9 cellular contexts compared by ENCODE assay signal in genomic region chr17:4968166-4968915, GRCh38. TPM values are rescaled to one million over a fixed set of nuclear protein-coding genes. Genes with fewer than 3 reads are reported as not detected.
DNase-seq lines count a peak whose midpoint lies in the region; ATAC-seq and TF ChIP-seq lines count a peak whose summit lies in the region.
"Had no signal": no experiment of that assay in that cellular context is flagged by ENCODE, and none has a peak within 500 bp of the region (broad histone marks: within the 10 kb centered on the region; RNA-seq: fewer than 3 reads in every experiment).

No MANE protein-coding gene starts in this region.

- H3K27ac ChIP-seq in H9 (ENCODE audit: insufficient read length, low read depth, low read length) (no peak overlapping the region), endodermal cell (ENCODE audit: low read depth, low read length) (peak overlapping the region; percentile 95)
- H3K27ac ChIP-seq in naive thymus-derived CD4-positive, alpha-beta T cell (ENCODE audit: low read depth, low read length): peak overlapping the region; percentile 79

- no peak overlapping the region for H2AK5ac ChIP-seq in H9 (ENCODE audit: insufficient read length, low read length)

- peaks cover 23% of the 10 kb centered on the region for H3K23me2 ChIP-seq in H9 (ENCODE audit: insufficient read length, low read depth, low read length, poor library complexity, severe bottlenecking)

- H3K36me3 Mint-ChIP-seq in H9 (ENCODE audit: insufficient read depth in 1 of 3, low read depth in 3 of 3): peaks cover 33 to 45% (median 44%) of the 10 kb centered on the region in 3 experiments
- peaks cover 29% of the 10 kb centered on the region for H3K36me3 Mint-ChIP-seq in endodermal cell (ENCODE audit: low read depth)
- H3K36me3 Mint-ChIP-seq in naive thymus-derived CD4-positive, alpha-beta T cell: peaks cover 3 to 36% (median 9%) of the 10 kb centered on the region in 5 donors

- no peak overlapping the region for H2BK12ac ChIP-seq in H9 (ENCODE audit: insufficient read length, low read depth, low read length)

- peak overlapping the region; percentile 69 for H3K9ac ChIP-seq in H9 (ENCODE audit: extremely low read depth, insufficient read length, low read length)
- peak overlapping the region; percentile 79 for H3K9ac ChIP-seq in endodermal cell (ENCODE audit: extremely low read depth, low read length, poor library complexity, severe bottlenecking)

- no peaks in the 10 kb centered on the region for H3K27me3 ChIP-seq in H9 (ENCODE audit: insufficient read depth, low read length)
- H3K27me3 ChIP-seq in endodermal cell (ENCODE audit: control insufficient read depth, insufficient read depth, low read length, poor library complexity, severe bottlenecking): no peaks in the 10 kb centered on the region
- H3K27me3 ChIP-seq in naive thymus-derived CD4-positive, alpha-beta T cell (ENCODE audit: control insufficient read depth in 2 of 2, insufficient read depth in 2 of 2, low read length in 2 of 2): no peaks in the 10 kb centered on the region

- H4K8ac ChIP-seq in H9 (replicated peaks; ENCODE audit: insufficient read length, low read depth, low read length): no peak overlapping the region

- no peak overlapping the region for H2BK120ac ChIP-seq in H9 (ENCODE audit: low read depth, low read length, poor library complexity, severe bottlenecking)

- H2BK15ac ChIP-seq in H9 (ENCODE audit: low read depth, low read length): no peak overlapping the region

- H4K20me1 ChIP-seq in H9 (ENCODE audit: control insufficient read depth, insufficient read depth, insufficient read length): no peaks in the 10 kb centered on the region

- H3K27me3 Mint-ChIP-seq in H9 (ENCODE audit: low read depth) (peaks cover 6% of the 10 kb centered on the region), endodermal cell (ENCODE audit: insufficient read depth) (peaks cover 5% of the 10 kb centered on the region)
- no peaks in the 10 kb centered on the region for H3K27me3 Mint-ChIP-seq in naive thymus-derived CD4-positive, alpha-beta T cell

- peaks cover 46% of the 10 kb centered on the region for H3K36me3 ChIP-seq in endodermal cell (ENCODE audit: control insufficient read depth, insufficient read depth, low read length)
- peaks cover 0 to 41% (median 5%) of the 10 kb centered on the region in 3 experiments for H3K36me3 ChIP-seq in naive thymus-derived CD4-positive, alpha-beta T cell (ENCODE audit: control insufficient read depth in 2 of 3, insufficient read depth in 3 of 3, low read length in 3 of 3)

- CTCF ChIA-PET in naive thymus-derived CD4-positive, alpha-beta T cell (lab: Charles Lee): interaction anchor here (0.9 to 3.1 kb wide), 8 partner anchors 13 to 178 kb away, joined by 3 to 13 read pairs (median 6); partner anchors contain the start of genes PFN1, RNF167 and SLC25A11

- H3K4me1 Mint-ChIP-seq in H9: peaks cover 33 to 35% of the 10 kb centered on the region in 2 experiments
- peaks cover 28% of the 10 kb centered on the region for H3K4me1 Mint-ChIP-seq in endodermal cell
- H3K4me1 Mint-ChIP-seq in naive thymus-derived CD4-positive, alpha-beta T cell: peaks cover 15 to 30% (median 21%) of the 10 kb centered on the region in 7 donors

- H3K79me2 ChIP-seq in H9 (ENCODE audit: insufficient read depth, low read length): peaks cover 2% of the 10 kb centered on the region; the same call in 1 of the 2 replicates

- H2AFZ ChIP-seq in H9 (ENCODE audit: low read length): no peak overlapping the region

- H3K4me2 ChIP-seq in H9 (ENCODE audit: insufficient read depth, insufficient read length, low read length): peak overlapping the region; percentile 77

- H3K56ac ChIP-seq in H9 (ENCODE audit: insufficient read length, low read depth, low read length): no peak overlapping the region

- H3K4me1 ChIP-seq in H9 (ENCODE audit: insufficient read depth, low read length) (peaks cover 10% of the 10 kb centered on the region; the same call in 1 of the 2 replicates), endodermal cell (ENCODE audit: control insufficient read depth, insufficient read depth, low read length) (peaks cover 6% of the 10 kb centered on the region)
- peaks cover 17 to 22% of the 10 kb centered on the region in 2 donors for H3K4me1 ChIP-seq in naive thymus-derived CD4-positive, alpha-beta T cell (ENCODE audit: control insufficient read depth in 2 of 2, insufficient read depth in 2 of 2, low read length in 2 of 2)

- TF ChIP-seq CTCF in H9 (conservative IDR thresholded peaks at IDR 0.05) (no peak), endodermal cell (conservative IDR thresholded peaks at IDR 0.05) (no peak)

- POLR2A ChIA-PET in naive thymus-derived CD4-positive, alpha-beta T cell (lab: Charles Lee): interaction anchor here (0.7 to 10.3 kb wide), 17 partner anchors 11 to 258 kb away, joined by 3 to 278 read pairs (median 7); partner anchors contain the start of genes ARRB2, C17orf107, CAMTA2 and ENO3

- H3K9me3 ChIP-seq in H9 (ENCODE audit: control insufficient read depth, low read depth, low read length) (no peaks in the 10 kb centered on the region), endodermal cell (ENCODE audit: control insufficient read depth, low read length) (peaks cover 5% of the 10 kb centered on the region)
- H3K9me3 ChIP-seq in naive thymus-derived CD4-positive, alpha-beta T cell (ENCODE audit: control insufficient read depth in 2 of 3, low read length in 3 of 3): no peaks in the 10 kb centered on the region

- H3K4me3 Mint-ChIP-seq in H9 (no peak overlapping the region), endodermal cell (no peak overlapping the region)
- no peak overlapping the region for H3K4me3 Mint-ChIP-seq in naive thymus-derived CD4-positive, alpha-beta T cell
- H3K4me3 Mint-ChIP-seq: mesothelial cell of epicardium had no signal

- peak; percentile 43 for DNase-seq in Ammon's horn (ENCODE audit: low spot score)
- DNase-seq in H9: peak; percentile 91
- peak in 4 of 5 experiments; percentile 9 to 57 (median 24) for DNase-seq in T-helper 2 cell
- peak; percentile 83 for DNase-seq in endodermal cell
- DNase-seq in naive thymus-derived CD4-positive, alpha-beta T cell: peak in 4 of 9 donors; percentile 36 to 48 (median 44)
- DNase-seq in NCI-H2196 (lab: John Stamatoyannopoulos, UW; ENCODE audit: unreplicated experiment): no peak

- H2BK20ac ChIP-seq in H9 (ENCODE audit: low read depth, low read length, poor library complexity, severe bottlenecking): no peak overlapping the region

- no CpG with 5 or more reads among the region's 41 CpGs for WGBS in H9 (ENCODE audit: extremely low coverage, insufficient read length, low lambda C conversion rate)
- WGBS in endodermal cell (ENCODE audit: insufficient coverage in 1 of 2, insufficient read length in 1 of 2), 2 experiments: 3 to 11% methylated on average over 22 to 41 of the region's 41 CpGs

- no peak overlapping the region for H3T11ph ChIP-seq in H9 (ENCODE audit: low read length)

- intact Hi-C loops in naive thymus-derived CD4-positive, alpha-beta T cell (cut with micrococcal nuclease): loop anchor here (5.0 kb wide), 2 partner anchors 144 to 601 kb away; partner anchors contain the start of genes UBE2G1 (in 1 of the 2) and ZNF232 (in 1 of the 2)

- ATAC-seq in naive thymus-derived CD4-positive, alpha-beta T cell: no peak
- no peak for ATAC-seq in HG02610 (IDR thresholded peaks at IDR 0.05; ENCODE audit: unreplicated experiment)
- no peak for ATAC-seq in GM18858 (IDR thresholded peaks at IDR 0.05; ENCODE audit: unreplicated experiment)

- peaks cover 2% of the 10 kb centered on the region for H3K79me1 ChIP-seq in H9 (ENCODE audit: insufficient read depth, low read depth, low read length, poor library complexity, severe bottlenecking)

- no peak overlapping the region for H2BK5ac ChIP-seq in H9 (ENCODE audit: insufficient read length, low read length)

- H3K27ac Mint-ChIP-seq in H9: peak overlapping the region in 1 of 3 experiments; percentile 23; a peak in 2 of 7 replicates
- H3K27ac Mint-ChIP-seq in endodermal cell: no peak overlapping the region
- no peak overlapping the region for H3K27ac Mint-ChIP-seq in naive thymus-derived CD4-positive, alpha-beta T cell
- H3K27ac Mint-ChIP-seq: mesothelial cell of epicardium had no signal

- peak overlapping the region; percentile 40 for H4K5ac ChIP-seq in H9 (ENCODE audit: insufficient read length, low read depth, low read length)

- H3K4ac ChIP-seq in H9 (ENCODE audit: low read depth, low read length): no peak overlapping the region

- H3K9me3 Mint-ChIP-seq in H9 (peaks cover 5 to 21% of the 10 kb centered on the region in 2 experiments; a peak in 4 of 5 replicates), endodermal cell (peaks cover 12% of the 10 kb centered on the region)
- H3K9me3 Mint-ChIP-seq in naive thymus-derived CD4-positive, alpha-beta T cell: peaks cover 0 to 2% (median 0%) of the 10 kb centered on the region in 11 donors
- H3K9me3 Mint-ChIP-seq: mesothelial cell of epicardium had no signal

- H3K14ac ChIP-seq in H9 (ENCODE audit: insufficient read depth, low read length): peak overlapping the region; percentile 94

- no peak overlapping the region for H4K91ac ChIP-seq in H9 (ENCODE audit: insufficient read length, low read depth, low read length)

- H3K4me3 ChIP-seq in endodermal cell (ENCODE audit: low read length): peak overlapping the region; percentile 90
- peak overlapping the region; percentile 93 for H3K4me3 ChIP-seq in naive thymus-derived CD4-positive, alpha-beta T cell (ENCODE audit: low read length)

- H3K23ac ChIP-seq in H9 (ENCODE audit: insufficient read length, low read depth, low read length): no peak overlapping the region

- peak overlapping the region; percentile 77 for H3K18ac ChIP-seq in H9 (ENCODE audit: insufficient read length, low read depth, low read length)

RNA-seq across cellular contexts. Expression of gene SPAG7, which starts 0.7 kb away (rescaled TPM):
- 102 and 105 TPM in 2 replicates for total RNA-seq in H9 (2021)
- total RNA-seq in endodermal cell: 10 to 100 TPM; 81.1 to 84.4 TPM
- polyA plus RNA-seq in endodermal cell (2013, experiment 1 of 2): 92.8 TPM
- polyA plus RNA-seq in endodermal cell (2013, experiment 2 of 2): 92.8 TPM
- 10 to 100 TPM; 41.6 to 59.6 (median 42.6) TPM for total RNA-seq in naive thymus-derived CD4-positive, alpha-beta T cell
- 100 to 1,000 TPM in 1 of 2 donors, 10 to 100 TPM in 1; 96.9 to 119 TPM for polyA plus RNA-seq in naive thymus-derived CD4-positive, alpha-beta T cell

RNA-seq across cellular contexts. Expression of gene ENO3, which starts 17.4 kb away (rescaled TPM):
- total RNA-seq in H9 (2021) (20.7 and 25.4 TPM in 2 replicates), endodermal cell (10 to 100 TPM; 34.1 to 53.6 TPM)
- polyA plus RNA-seq in endodermal cell (2013, experiment 1 of 2): 57.3 TPM
- polyA plus RNA-seq in endodermal cell (2013, experiment 2 of 2): 57.5 TPM
- total RNA-seq in naive thymus-derived CD4-positive, alpha-beta T cell: 10 to 100 TPM; 21.5 to 56.3 (median 31.8) TPM
- polyA plus RNA-seq in naive thymus-derived CD4-positive, alpha-beta T cell: 1 to 10 TPM in 1 of 2 donors, under 1 TPM in 1; 0.87 to 1.8 TPM

RNA-seq across cellular contexts. Expression of gene CAMTA2, which starts 19.1 kb away (rescaled TPM):
- total RNA-seq in H9 (2021) (13.7 and 15.6 TPM in 2 replicates), endodermal cell (10 to 100 TPM; 13.6 to 24.8 TPM)
- polyA plus RNA-seq in endodermal cell (2013, experiment 1 of 2): 14.6 TPM
- 14.7 TPM for polyA plus RNA-seq in endodermal cell (2013, experiment 2 of 2)
- total RNA-seq in naive thymus-derived CD4-positive, alpha-beta T cell: 10 to 100 TPM; 55.2 to 90.0 (median 64.1) TPM
- 10 to 100 TPM in 1 of 2 donors, 1 to 10 TPM in 1; 9.7 to 20.5 TPM for polyA plus RNA-seq in naive thymus-derived CD4-positive, alpha-beta T cell

RNA-seq across cellular contexts. Expression of gene PFN1, which starts 20.0 kb away (rescaled TPM):
- total RNA-seq in H9 (2021): 1,149 and 1,217 TPM in 2 replicates
- total RNA-seq in endodermal cell: 100 to 1,000 TPM; 880 to 935 TPM
- 762 TPM for polyA plus RNA-seq in endodermal cell (2013, experiment 1 of 2)
- 742 TPM for polyA plus RNA-seq in endodermal cell (2013, experiment 2 of 2)
- total RNA-seq in naive thymus-derived CD4-positive, alpha-beta T cell: 1,000 to 10,000 TPM in 1 of 5 experiments, 100 to 1,000 TPM in 4; 430 to 2,132 (median 445) TPM
- 1,000 to 10,000 TPM; 1,617 to 1,727 TPM for polyA plus RNA-seq in naive thymus-derived CD4-positive, alpha-beta T cell

RNA-seq across cellular contexts. Expression of gene RNF167, which starts 28.3 kb away (rescaled TPM):
- total RNA-seq in H9 (2021): 134 and 135 TPM in 2 replicates
- 100 to 1,000 TPM; 120 to 123 TPM for total RNA-seq in endodermal cell
- 106 TPM for polyA plus RNA-seq in endodermal cell (2013, experiment 1 of 2)
- polyA plus RNA-seq in endodermal cell (2013, experiment 2 of 2): 87.5 TPM
- total RNA-seq in naive thymus-derived CD4-positive, alpha-beta T cell: 100 to 1,000 TPM in 4 of 5 experiments, 10 to 100 TPM in 1; 97.3 to 248 (median 148) TPM
- 10 to 100 TPM; 25.3 to 28.0 TPM for polyA plus RNA-seq in naive thymus-derived CD4-positive, alpha-beta T cell
